ENCODE assay signal across 8 cellular contexts in genomic region chr18:30970201-30970816, GRCh38.
DNase-seq lines count a peak whose midpoint lies in the region; ATAC-seq and TF ChIP-seq lines count a peak whose summit lies in the region.

No MANE protein-coding gene starts in this region.

- H3K9me3 ChIP-seq in psoas muscle = no peaks in the 10 kb centered on the region

- CTCF ChIA-PET in activated CD8-positive, alpha-beta T cell treated with anti-CD3 and anti-CD28 coated beads, Interleukin-2, amount 10 ng/mL, durations not matched to agents 7 days and 5 days (lab: Charles Lee) = interaction anchor here (0.8 kb wide), 1 partner anchor 8 kb away, joined by 3 read pairs; no protein-coding TSS in a partner anchor

- no peak overlapping the region for H3K27ac ChIP-seq in psoas muscle

- no peaks in the 10 kb centered on the region for H3K36me3 Mint-ChIP-seq in activated CD8-positive, alpha-beta T cell treated with anti-CD3 and anti-CD28 coated beads, Interleukin-2, amount 10 ng/mL, durations not matched to agents 7 days and 5 days (ENCODE audit: low read depth)
- no peaks in the 10 kb centered on the region for H3K36me3 Mint-ChIP-seq in mesothelial cell of epicardium

- H3K4me3 ChIP-seq in psoas muscle = no peak overlapping the region

- 35 to 44% (median 36%) methylated on average over 7 of the region's 7 CpGs for WGBS in psoas muscle, 3 donors

- no peaks in the 10 kb centered on the region for H3K27me3 ChIP-seq in psoas muscle (ENCODE audit: insufficient read depth in 3 of 3, low read length in 2 of 3)

- no peaks in the 10 kb centered on the region for H3K4me1 Mint-ChIP-seq in activated CD8-positive, alpha-beta T cell treated with anti-CD3 and anti-CD28 coated beads, Interleukin-2, amount 10 ng/mL, durations not matched to agents 7 days and 5 days (ENCODE audit: low read depth)
- peaks cover 12% of the 10 kb centered on the region for H3K4me1 Mint-ChIP-seq in mesothelial cell of epicardium

- H3K27me3 Mint-ChIP-seq in activated CD8-positive, alpha-beta T cell treated with anti-CD3 and anti-CD28 coated beads, Interleukin-2, amount 10 ng/mL, durations not matched to agents 7 days and 5 days (ENCODE audit: low read depth) = no peaks in the 10 kb centered on the region
- no peaks in the 10 kb centered on the region for H3K27me3 Mint-ChIP-seq in mesothelial cell of epicardium (ENCODE audit: low read depth)

- H3K27ac Mint-ChIP-seq in activated CD8-positive, alpha-beta T cell treated with anti-CD3 and anti-CD28 coated beads, Interleukin-2, amount 10 ng/mL, durations not matched to agents 7 days and 5 days = no peak overlapping the region
- H3K27ac Mint-ChIP-seq in mesothelial cell of epicardium = no peak overlapping the region

- no peaks in the 10 kb centered on the region for H3K4me1 ChIP-seq in psoas muscle

- no peak for ATAC-seq in psoas muscle
- ATAC-seq in activated CD8-positive, alpha-beta T cell treated with anti-CD3 and anti-CD28 coated beads, Interleukin-2, amount 10 ng/mL, durations not matched to agents 7 days and 5 days = no peak

- POLR2A ChIA-PET in activated CD8-positive, alpha-beta T cell treated with anti-CD3 and anti-CD28 coated beads, Interleukin-2, amount 10 ng/mL, durations not matched to agents 7 days and 5 days (lab: Charles Lee) = no interaction called here

- TF ChIP-seq CTCF in psoas muscle (IDR thresholded peaks at IDR 0.05) (peak; percentile 8), mesothelial cell of epicardium (IDR thresholded peaks at IDR 0.05; ENCODE audit: unreplicated experiment) (no peak)

- no peaks in the 10 kb centered on the region for H3K36me3 ChIP-seq in psoas muscle (ENCODE audit: insufficient read depth in 1 of 2, low read depth in 1 of 2)

- H3K9me3 Mint-ChIP-seq in activated CD8-positive, alpha-beta T cell treated with anti-CD3 and anti-CD28 coated beads, Interleukin-2, amount 10 ng/mL, durations not matched to agents 7 days and 5 days (ENCODE audit: insufficient read depth) = no peaks in the 10 kb centered on the region
- H3K9me3 Mint-ChIP-seq in mesothelial cell of epicardium = no peaks in the 10 kb centered on the region

- intact Hi-C loops in psoas muscle (cut with DNase I) = no loop called here

- DNase-seq in DMS79 treated with DMSO at 0.1 percent for 48 hours (lab: John Stamatoyannopoulos, UW) = peak; percentile 3
- DNase-seq in DMS79 (lab: John Stamatoyannopoulos, UW) = no peak
- DNase-seq in NCI-H510A (lab: John Stamatoyannopoulos, UW) = peak; percentile 25
- DNase-seq in dermis microvascular lymphatic vessel endothelial cell (ENCODE audit: low read depth in 2 of 2) = peak; percentile 20 to 41
- no peak for DNase-seq in psoas muscle
- DNase-seq in AG20443 (ENCODE audit: low spot score) = no peak
- DNase-seq in activated CD8-positive, alpha-beta T cell treated with anti-CD3 and anti-CD28 coated beads, Interleukin-2, amount 10 ng/mL, durations not matched to agents 7 days and 5 days = no peak
- DNase-seq in mesothelial cell of epicardium (ENCODE audit: low spot score in 2 of 2, unreplicated experiment in 2 of 2) = no peak

- H3K4me3 Mint-ChIP-seq in activated CD8-positive, alpha-beta T cell treated with anti-CD3 and anti-CD28 coated beads, Interleukin-2, amount 10 ng/mL, durations not matched to agents 7 days and 5 days = no peak overlapping the region
- H3K4me3 Mint-ChIP-seq in mesothelial cell of epicardium = no peak overlapping the region

Comparison
In these comparisons a context has a peak if more than half of its experiments do, and no peak if none do; other contexts are left out.
1. DNase-seq: peak in DMS79 treated with DMSO at 0.1 percent for 48 hours (single experiment), NCI-H510A (single experiment) and dermis microvascular lymphatic vessel endothelial cell (2 of 2); none in DMS79 (single experiment), psoas muscle (0 of 2), AG20443 (single experiment), activated CD8-positive, alpha-beta T cell treated with anti-CD3 and anti-CD28 coated beads, Interleukin-2, amount 10 ng/mL, durations not matched to agents 7 days and 5 days (single experiment) and mesothelial cell of epicardium (0 of 2).